ENCODE assay signal across 34 cellular contexts in genomic region chr16:81243927-81244326, GRCh38. TPM values are rescaled to one million over a fixed set of nuclear protein-coding genes. Genes with fewer than 3 reads are reported as not detected.
"Had no signal": no experiment of that assay in that cellular context is flagged by ENCODE, and none has a peak within 500 bp of the region (broad histone marks: within the 10 kb centered on the region; RNA-seq: fewer than 3 reads in every experiment).

No MANE protein-coding gene starts in this region.

- H3K27me3 Mint-ChIP-seq: activated CD4-positive, alpha-beta memory T cell treated with anti-CD3 and anti-CD28 coated beads for 36 hours had no signal

- H2AFZ ChIP-seq: hepatocyte had no signal

- FAIRE-seq: astrocyte, endothelial cell of umbilical vein had no signal

- H3K4me2 ChIP-seq: hepatocyte, smooth muscle cell had no signal

- H3K27ac Mint-ChIP-seq: activated CD4-positive, alpha-beta memory T cell treated with anti-CD3 and anti-CD28 coated beads for 36 hours; activated CD4-positive, alpha-beta T cell treated with anti-CD3 and anti-CD28 coated beads, Interleukin-2, amount 10 ng/mL, durations not matched to agents 24 days and 14 days; activated T-cell treated with anti-CD3 and anti-CD28 coated beads, Interleukin-2, amount 50 U/mL, for 24 hours; effector memory CD8-positive, alpha-beta T cell; nephron; stimulated activated naive B cell treated with anti-CD40 and anti-IgM and Interleukin-4, amounts not matched to agents 10 μg/mL and 1 μg/mL and 100 μg/mL, for 72 hours had no signal

- H3K36me3 Mint-ChIP-seq: activated CD4-positive, alpha-beta memory T cell treated with anti-CD3 and anti-CD28 coated beads for 36 hours; stimulated activated naive B cell treated with anti-CD40 and anti-IgM and Interleukin-4, amounts not matched to agents 10 μg/mL and 1 μg/mL and 100 μg/mL, for 72 hours had no signal

- H3K27ac ChIP-seq: brain microvascular endothelial cell, gastroesophageal sphincter, hepatocyte, left ventricle myocardium inferior, ovary, prostate gland, sigmoid colon, stomach, thyroid gland, upper lobe of right lung, WERI-Rb-1 had no signal

- H3K4me1 ChIP-seq: prostate gland, upper lobe of right lung had no signal

- H3K27me3 ChIP-seq: brain microvascular endothelial cell, gastroesophageal sphincter, hepatocyte, ovary, sigmoid colon, stomach, thyroid gland, upper lobe of right lung had no signal

- DNase-seq: activated CD4-positive, alpha-beta memory T cell treated with anti-CD3 and anti-CD28 coated beads for 36 hours; activated CD4-positive, alpha-beta T cell treated with anti-CD3 and anti-CD28 coated beads, Interleukin-2, amount 10 ng/mL, durations not matched to agents 24 days and 14 days; activated CD4-positive, CD25-positive, alpha-beta regulatory T cell treated with anti-CD3 and anti-CD28 coated beads, Interleukin-2, amount 50 U/mL, for 72 hours; activated CD8-positive, alpha-beta memory T cell treated with anti-CD3 and anti-CD28 coated beads, Interleukin-2, amount 50 U/mL, for 48 hours; activated gamma-delta T cell; activated naive CD4-positive, alpha-beta T cell treated with anti-CD3 and anti-CD28 coated beads, Interleukin-2, amount 50 U/mL, for 16 hours; activated T-cell treated with anti-CD3 and anti-CD28 coated beads, Interleukin-2, amount 50 U/mL, for 24 hours; amniotic stem cell; brain microvascular endothelial cell; cortex of kidney; effector memory CD8-positive, alpha-beta T cell; left ventricle myocardium inferior; ovary; retina; sigmoid colon; stimulated activated CD4-positive, alpha-beta T cell treated with anti-CD3 and anti-CD28 coated beads, Interleukin-15, amount 100 ng/mL, for 24 hours; stimulated activated CD4-positive, alpha-beta T cell treated with anti-CD3 and anti-CD28 coated beads, Interleukin-2, amount 100 ng/mL, for 24 hours; stimulated activated naive B cell treated with anti-CD40 and anti-IgM and Interleukin-4, amounts not matched to agents 10 μg/mL and 1 μg/mL and 100 μg/mL, for 72 hours; stomach; T-helper 9 cell; thyroid gland; upper lobe of right lung; WERI-Rb-1 had no signal

- H3K4me3 Mint-ChIP-seq: activated CD4-positive, alpha-beta memory T cell treated with anti-CD3 and anti-CD28 coated beads for 36 hours; activated CD4-positive, alpha-beta T cell treated with anti-CD3 and anti-CD28 coated beads, Interleukin-2, amount 10 ng/mL, durations not matched to agents 24 days and 14 days; activated T-cell treated with anti-CD3 and anti-CD28 coated beads, Interleukin-2, amount 50 U/mL, for 24 hours; effector memory CD8-positive, alpha-beta T cell; nephron; stimulated activated naive B cell treated with anti-CD40 and anti-IgM and Interleukin-4, amounts not matched to agents 10 μg/mL and 1 μg/mL and 100 μg/mL, for 72 hours had no signal

- H3K9me3 ChIP-seq: gastroesophageal sphincter, left ventricle myocardium inferior, ovary, prostate gland, sigmoid colon, stomach, thyroid gland, upper lobe of right lung had no signal

- H3K9me3 Mint-ChIP-seq: activated CD4-positive, alpha-beta memory T cell treated with anti-CD3 and anti-CD28 coated beads for 36 hours; activated CD4-positive, alpha-beta T cell treated with anti-CD3 and anti-CD28 coated beads, Interleukin-2, amount 10 ng/mL, durations not matched to agents 24 days and 14 days; activated T-cell treated with anti-CD3 and anti-CD28 coated beads, Interleukin-2, amount 50 U/mL, for 24 hours; effector memory CD8-positive, alpha-beta T cell; nephron; stimulated activated naive B cell treated with anti-CD40 and anti-IgM and Interleukin-4, amounts not matched to agents 10 μg/mL and 1 μg/mL and 100 μg/mL, for 72 hours had no signal

- H3K4me3 ChIP-seq: gastroesophageal sphincter, hepatocyte, left ventricle myocardium inferior, lung, ovary, prostate gland, sigmoid colon, smooth muscle cell, stomach, thyroid gland, upper lobe of right lung had no signal

- H3K36me3 ChIP-seq: brain microvascular endothelial cell, gastroesophageal sphincter, left ventricle myocardium inferior, ovary, prostate gland, sigmoid colon, stomach, thyroid gland, upper lobe of right lung, WERI-Rb-1 had no signal

- ATAC-seq: effector memory CD8-positive, alpha-beta T cell; gastroesophageal sphincter; stimulated activated naive B cell treated with anti-CD40 and anti-IgM and Interleukin-4, amounts not matched to agents 10 μg/mL and 1 μg/mL and 100 μg/mL, for 72 hours; upper lobe of right lung had no signal

- H3K4me1 Mint-ChIP-seq: activated CD4-positive, alpha-beta T cell treated with anti-CD3 and anti-CD28 coated beads, Interleukin-2, amount 10 ng/mL, durations not matched to agents 24 days and 14 days; stimulated activated naive B cell treated with anti-CD40 and anti-IgM and Interleukin-4, amounts not matched to agents 10 μg/mL and 1 μg/mL and 100 μg/mL, for 72 hours had no signal

RNA-seq across cellular contexts. Expression of gene BCO1, which starts 5.4 kb away (rescaled TPM):
- total RNA-seq: activated CD4-positive, alpha-beta memory T cell treated with anti-CD3 and anti-CD28 coated beads for 36 hours; activated CD4-positive, alpha-beta T cell treated with anti-CD3 and anti-CD28 coated beads, Interleukin-2, amount 10 ng/mL, durations not matched to agents 24 days and 14 days; astrocyte; chondrocyte; endothelial cell of umbilical vein; left ventricle myocardium inferior; mesenteric fat pad; smooth muscle cell; T-helper 1 cell treated with Interleukin-12 subunit alpha and Interleukin-12 subunit beta and Interleukin-4 antibody, amounts not matched to agents 30 ng/mL and 1 ng/mL, for 36 hours had no signal
- polyA plus RNA-seq: endothelial cell of umbilical vein, smooth muscle cell had no signal
